In genomic region chr18:79250236-79250993, GRCh38 we compare ENCODE assay signal across 20 cellular contexts.
A peak's percentile ranks its signal among the peaks of the same experiment; 100 is the strongest.
DNase-seq lines count a peak whose midpoint lies in the region; ATAC-seq, FAIRE-seq and TF ChIP-seq lines count a peak whose summit lies in the region.
"Had no signal": no experiment of that assay in that cellular context is flagged by ENCODE, and none has a peak within 500 bp of the region (broad histone marks: within the 10 kb centered on the region; RNA-seq: fewer than 3 reads in every experiment).

No MANE protein-coding gene starts in this region.

- H3K9me3 Mint-ChIP-seq in neural progenitor cell: no peaks in the 10 kb centered on the region

- H3K9me3 ChIP-seq in HAP-1 (no peaks in the 10 kb centered on the region), H1 (ENCODE audit: insufficient read depth in 2 of 2, low read depth in 1 of 2, low read length in 1 of 2) (no peaks in the 10 kb centered on the region), neural progenitor cell (ENCODE audit: low read depth) (no peaks in the 10 kb centered on the region), adrenal gland (replicated peaks in 1 of 3) (no peaks in the 10 kb centered on the region)
- H3K9me3 ChIP-seq: MG63 had no signal

- H4K91ac ChIP-seq in H1 (replicated peaks; ENCODE audit: insufficient read length, low read length): no peak overlapping the region

- no peak overlapping the region for H2BK120ac ChIP-seq in H1 (replicated peaks; ENCODE audit: low read depth, low read length)

- TF ChIP-seq POLR2A in H1 (IDR thresholded peaks at IDR 0.05; ENCODE audit: control extremely low read depth in 1 of 2, low read depth in 2 of 2, low read length in 2 of 2) (no peak), adrenal gland (IDR thresholded peaks at IDR 0.05) (no peak)

- CTCF ChIA-PET in H1 (lab: Charles Lee; ENCODE audit: partially characterized antibody): no interaction called here

- H3K4me1 ChIP-seq in HAP-1 (peaks cover 18% of the 10 kb centered on the region), H1 (replicated peaks in 1 of 4; ENCODE audit: control insufficient read depth in 3 of 4, insufficient read depth in 4 of 4, low read length in 3 of 4) (no peaks in the 10 kb centered on the region), neural progenitor cell (peaks cover 14% of the 10 kb centered on the region), adrenal gland (replicated peaks in 1 of 2) (peaks cover 0 to 20% of the 10 kb centered on the region in 2 donors)

- no peak overlapping the region for H2BK15ac ChIP-seq in H1 (ENCODE audit: low read length)

- no peak overlapping the region for H2BK12ac ChIP-seq in H1 (ENCODE audit: low read depth, low read length)

- FAIRE-seq in H1 (lab: Jason Lieb, UNC): no peak
- FAIRE-seq: GM19239 had no signal

- H3K4me1 Mint-ChIP-seq in neural progenitor cell: peaks cover 26% of the 10 kb centered on the region

- H3K9ac ChIP-seq in H1 (replicated peaks in 1 of 4; ENCODE audit: extremely low read depth in 1 of 4, low read depth in 3 of 4, low read length in 3 of 4) (no peak overlapping the region), neural progenitor cell (no peak overlapping the region)

- ATAC-seq in GM21526 (IDR thresholded peaks at IDR 0.05; ENCODE audit: low FRiP score, unreplicated experiment): no peak
- no peak for ATAC-seq in GM19455 (IDR thresholded peaks at IDR 0.05; ENCODE audit: unreplicated experiment)
- ATAC-seq: HCT116 had no signal

- no peak overlapping the region for H4K5ac ChIP-seq in H1 (ENCODE audit: insufficient read length, low read depth, low read length)

- in situ Hi-C loops in HAP-1 (cut with MboI; ENCODE audit: low sequenced_read_pairs): no loop called here

- peaks cover 12% of the 10 kb centered on the region for H3F3A ChIP-seq in neural progenitor cell (ENCODE audit: low read depth)

- H3K36me3 ChIP-seq in HAP-1 (replicated peaks) (no peaks in the 10 kb centered on the region), H1 (ENCODE audit: control insufficient read depth in 2 of 4, insufficient read depth in 4 of 4, low read length in 3 of 4) (no peaks in the 10 kb centered on the region), neural progenitor cell (no peaks in the 10 kb centered on the region), adrenal gland (replicated peaks in 1 of 2) (no peaks in the 10 kb centered on the region)
- H3K36me3 ChIP-seq: MG63 had no signal

- peak overlapping the region; percentile 3; the same call in 1 of the 2 replicates for H4K8ac ChIP-seq in H1 (ENCODE audit: extremely low read depth, insufficient read depth, low read length)

- H2AFZ ChIP-seq in H1 (ENCODE audit: low read length): no peak overlapping the region
- H2AFZ ChIP-seq in neural progenitor cell (replicated peaks): no peak overlapping the region
- H2AFZ ChIP-seq: PC-9 had no signal

- H3K79me1 ChIP-seq in H1 (ENCODE audit: low read depth, low read length): no peaks in the 10 kb centered on the region

- no peaks in the 10 kb centered on the region for H4K20me1 ChIP-seq in H1 (replicated peaks in 1 of 2; ENCODE audit: control insufficient read depth in 1 of 2, insufficient read depth in 2 of 2, low read length in 2 of 2)
- H4K20me1 ChIP-seq in neural progenitor cell (ENCODE audit: low read depth): peaks cover 20% of the 10 kb centered on the region

- no peak overlapping the region for H2BK20ac ChIP-seq in H1 (ENCODE audit: low read length)

- H3K18ac ChIP-seq in H1 (ENCODE audit: extremely low read depth, low read length): no peak overlapping the region

- H3K23ac ChIP-seq in H1 (ENCODE audit: insufficient read length): no peak overlapping the region

- 80% methylated on average over 12 of the region's 12 CpGs; no CpG with 5 or more reads in 1 of the 2 experiments for WGBS in H1 (ENCODE audit: extremely low coverage in 1 of 2, insufficient coverage in 1 of 2, insufficient read length in 1 of 2, insufficient replicate concordance in 2 of 2, low coverage in 1 of 2, low lambda C conversion rate in 2 of 2, missing lambda C conversion rate in 1 of 2), 2 experiments
- 87 to 93% (median 91%) methylated on average over 11 to 12 of the region's 12 CpGs for WGBS in adrenal gland, 4 donors

- DNase-seq in Ammon's horn (ENCODE audit: low spot score) (peak; percentile 27), HAP-1 (ENCODE audit: low spot score in 2 of 2) (peak; percentile 72 to 99), H1 (ENCODE audit: low read depth in 1 of 2, low spot score in 2 of 2) (no peak), neural progenitor cell (ENCODE audit: low spot score) (peak; percentile 25), adrenal gland (no peak), SIG-M5 (lab: John Stamatoyannopoulos, UW) (no peak)
- DNase-seq: IMR-90, Karpas-422, MG63, NCI-H1092, NCI-H146, NCI-H2081, NCI-H510A treated with DMSO at 0.1 percent for 48 hours, NCI-H82, PC-9 had no signal

- intact Hi-C loops in adrenal gland (cut with DNase I): no loop called here

- POLR2A ChIA-PET in H1 (lab: Charles Lee; ENCODE audit: partially characterized antibody): no interaction called here

- no peak overlapping the region for H3K56ac ChIP-seq in H1 (replicated peaks; ENCODE audit: insufficient read length, low read depth, low read length)

- no peak overlapping the region for H3K4ac ChIP-seq in H1 (replicated peaks; ENCODE audit: insufficient read length, low read depth, low read length)

- H3K23me2 ChIP-seq in H1 (ENCODE audit: low read depth, low read length): no peaks in the 10 kb centered on the region

- H3K79me2 ChIP-seq in H1 (ENCODE audit: control insufficient read depth in 1 of 2, insufficient read depth in 2 of 2, low read length in 2 of 2) (no peaks in the 10 kb centered on the region), neural progenitor cell (ENCODE audit: low read depth) (no peaks in the 10 kb centered on the region)

- H3K14ac ChIP-seq in H1 (ENCODE audit: insufficient read length): no peak overlapping the region

- peaks cover under 1% of the 10 kb centered on the region for H3K27me3 Mint-ChIP-seq in neural progenitor cell (ENCODE audit: insufficient read depth, low read depth)

- no peak overlapping the region for H3K4me3 Mint-ChIP-seq in neural progenitor cell

- TF ChIP-seq CTCF in H1 (IDR thresholded peaks at IDR 0.05; ENCODE audit: control extremely low read depth in 1 of 3, insufficient read depth in 1 of 3, low read depth in 1 of 3, low read length in 3 of 3) (no peak), neural progenitor cell (IDR thresholded peaks at IDR 0.05) (no peak), adrenal gland (IDR thresholded peaks at IDR 0.05) (no peak)

- H3K27ac ChIP-seq in H1 (ENCODE audit: low read depth, low read length) (no peak overlapping the region), neural progenitor cell (peak overlapping the region; percentile 67), adrenal gland (no peak overlapping the region)
- H3K27ac ChIP-seq: C4-2B, PC-9 had no signal

- no peaks in the 10 kb centered on the region for H3K36me3 Mint-ChIP-seq in neural progenitor cell

- H2BK5ac ChIP-seq in H1 (ENCODE audit: low read depth, low read length): no peak overlapping the region

- H3K4me3 ChIP-seq in HAP-1 (no peak overlapping the region), H1 (ENCODE audit: extremely low read depth in 1 of 4, insufficient read depth in 2 of 4, low read depth in 3 of 4, low read length in 4 of 4) (no peak overlapping the region), neural progenitor cell (no peak overlapping the region), adrenal gland (no peak overlapping the region)
- H3K4me3 ChIP-seq: MG63, PC-9 had no signal

- H2AK5ac ChIP-seq in H1 (ENCODE audit: low read depth, low read length): no peak overlapping the region

- H3K27me3 ChIP-seq in HAP-1 (ENCODE audit: low read depth): no peaks in the 10 kb centered on the region; the same call in 1 of the 2 replicates
- no peaks in the 10 kb centered on the region for H3K27me3 ChIP-seq in H1 (replicated peaks in 1 of 4; ENCODE audit: control insufficient read depth in 3 of 4, extremely low read depth in 1 of 4, insufficient read depth in 3 of 4, low read length in 3 of 4)
- H3K27me3 ChIP-seq in neural progenitor cell: no peaks in the 10 kb centered on the region
- no peaks in the 10 kb centered on the region for H3K27me3 ChIP-seq in adrenal gland
- H3K27me3 ChIP-seq: MG63 had no signal

- peak overlapping the region; percentile 7 for H3K27ac Mint-ChIP-seq in neural progenitor cell

- TF ChIP-seq RAD21 in H1 (IDR thresholded peaks at IDR 0.05 in 1 of 2, conservative IDR thresholded peaks at IDR 0.05 in 1 of 2; ENCODE audit: low read depth in 2 of 2, low read length in 2 of 2): no peak

- TF ChIP-seq EP300 in H1 (IDR thresholded peaks at IDR 0.05; ENCODE audit: borderline replicate concordance in 1 of 2, low read depth in 2 of 2, low read length in 2 of 2): no peak

- no peak overlapping the region for H3K4me2 ChIP-seq in H1 (ENCODE audit: insufficient read depth in 1 of 2, low read depth in 2 of 2, low read length in 2 of 2)
- peak overlapping the region; percentile 40 for H3K4me2 ChIP-seq in neural progenitor cell
- H3K4me2 ChIP-seq: PC-9 had no signal

TF ChIP-seq in H1, 55 proteins besides CTCF, POLR2A, EP300 and RAD21:
- TF ChIP-seq E2F6 (IDR thresholded peaks at IDR 0.05) (no peak), SIRT6 (IDR thresholded peaks at IDR 0.05; ENCODE audit: low read length) (no peak), EGR1 (IDR thresholded peaks at IDR 0.05; ENCODE audit: borderline replicate concordance, low read depth, low read length) (no peak)

Comparison
In these comparisons a context has a peak if more than half of its experiments do, and no peak if none do; other contexts are left out.
1. DNase-seq: peak in Ammon's horn (single experiment), HAP-1 (2 of 2) and neural progenitor cell (single experiment); none in H1 (0 of 2), adrenal gland (0 of 7) and SIG-M5 (single experiment).